Comparison of ENCODE assay signal across 8 cellular contexts in genomic region chr15:88894348-88894818, GRCh38. TPM values are rescaled to one million over a fixed set of nuclear protein-coding genes. Genes with fewer than 3 reads are reported as not detected.
DNase-seq lines count a peak whose midpoint lies in the region; ATAC-seq and TF ChIP-seq lines count a peak whose summit lies in the region.

No MANE protein-coding gene starts in this region.

- peaks cover 5% of the 10 kb centered on the region for H4K20me1 ChIP-seq in osteoblast (ENCODE audit: insufficient read depth, low read length)

- no peak overlapping the region for H2AFZ ChIP-seq in osteoblast (ENCODE audit: low read length)

- H3K4me3 ChIP-seq in AG04449 (ENCODE audit: low read depth, low read length), result peak overlapping the region; percentile 65
- peak overlapping the region; percentile 63 for H3K4me3 ChIP-seq in epithelial cell of proximal tubule (ENCODE audit: low read depth, low read length)
- H3K4me3 ChIP-seq in osteoblast (ENCODE audit: insufficient read depth, low read length), result peak overlapping the region; percentile 78
- peak overlapping the region; percentile 13 to 55 (median 36) for H3K4me3 ChIP-seq in tibial nerve

- ATAC-seq in GM19395 (IDR thresholded peaks at IDR 0.05; ENCODE audit: unreplicated experiment) (peak; percentile 70), GM21390 (IDR thresholded peaks at IDR 0.05; ENCODE audit: unreplicated experiment) (no peak)

- TF ChIP-seq POLR2A in tibial nerve (IDR thresholded peaks at IDR 0.05), result no peak

- 2 to 6% methylated on average over 20 to 23 of the region's 23 CpGs for WGBS in tibial nerve, 2 donors

- H3K27ac ChIP-seq in osteoblast (ENCODE audit: low read depth, low read length) (no peak overlapping the region), tibial nerve (no peak overlapping the region)

- DNase-seq in AG04449 (ENCODE audit: low read depth, low spot score), result no peak
- DNase-seq in NCI-H1048 (lab: John Stamatoyannopoulos, UW), result peak; percentile 49
- DNase-seq in activated CD8-positive, alpha-beta memory T cell treated with anti-CD3 and anti-CD28 coated beads, Interleukin-2, amount 50 U/mL, for 1 hour (ENCODE audit: extremely low read depth), result peak; percentile 64
- DNase-seq in epithelial cell of proximal tubule (ENCODE audit: low read depth), result no peak
- peak; percentile 82 for DNase-seq in osteoblast (ENCODE audit: insufficient read length, low spot score, missing footprints)
- peak in 1 of 2 donors; percentile 51 for DNase-seq in tibial nerve (ENCODE audit: low spot score in 2 of 2)

- H3K4me2 ChIP-seq in osteoblast (ENCODE audit: insufficient read depth, low read length), result peak overlapping the region; percentile 84

- peaks cover 12% of the 10 kb centered on the region for H3K36me3 ChIP-seq in osteoblast (ENCODE audit: insufficient read depth, low read length)
- H3K36me3 ChIP-seq in tibial nerve, result peaks cover 0 to 8% (median 0%) of the 10 kb centered on the region in 3 donors

- POLR2A ChIA-PET in AG04449 (lab: Yijun Ruan, JAX), result interaction anchor here (0.7 kb wide), 2 partner anchors 11 to 235 kb away, joined by 3 read pairs; no protein-coding TSS in a partner anchor

- CTCF ChIA-PET in AG04449 (lab: Yijun Ruan, JAX), result interaction anchor here (0.9 to 2.3 kb wide), 4 partner anchors 16 to 234 kb away, joined by 3 to 14 read pairs (median 4); no protein-coding TSS in a partner anchor

- H3K27me3 ChIP-seq in osteoblast (ENCODE audit: insufficient read depth, low read length) (no peaks in the 10 kb centered on the region), tibial nerve (peaks cover 0 to 28% of the 10 kb centered on the region in 2 donors)

- no peak for TF ChIP-seq EP300 in tibial nerve (IDR thresholded peaks at IDR 0.05)

- H3K9me3 ChIP-seq in osteoblast (ENCODE audit: low read depth, low read length) (no peaks in the 10 kb centered on the region), tibial nerve (no peaks in the 10 kb centered on the region)

- H3K4me1 ChIP-seq in osteoblast (ENCODE audit: insufficient read depth, low read length), result peaks cover 32% of the 10 kb centered on the region
- H3K4me1 ChIP-seq in tibial nerve, result peaks cover 0 to 36% (median 23%) of the 10 kb centered on the region in 4 donors

- TF ChIP-seq CTCF in AG04449 (IDR thresholded peaks at IDR 0.05; ENCODE audit: insufficient read depth, low read length, missing control alignments) (peak; percentile 78), epithelial cell of proximal tubule (conservative IDR thresholded peaks at IDR 0.05; ENCODE audit: low read depth, low read length) (peak; percentile 77), osteoblast (IDR thresholded peaks at IDR 0.05; ENCODE audit: extremely low read depth, low read depth, low read length) (peak; percentile 64), tibial nerve (IDR thresholded peaks at IDR 0.05) (peak; percentile 35 to 57 (median 52))

- no peaks in the 10 kb centered on the region for H3K79me2 ChIP-seq in osteoblast (ENCODE audit: insufficient read depth, low read length)

RNA-seq across cellular contexts. Expression of gene HAPLN3, which starts 1.0 kb away (rescaled TPM):
- total RNA-seq in epithelial cell of proximal tubule (21.9 and 25.3 TPM in 2 replicates), osteoblast (14.7 and 18.8 TPM in 2 replicates), tibial nerve (10 to 100 TPM in 3 of 4 donors, 1 to 10 TPM in 1; 4.4 to 27.3 (median 16.2) TPM)

RNA-seq across cellular contexts. Expression of gene MFGE8, which starts 18.8 kb away (rescaled TPM):
- total RNA-seq in epithelial cell of proximal tubule, result 68.9 and 135 TPM in 2 replicates
- total RNA-seq in osteoblast, result 195 and 209 TPM in 2 replicates
- 100 to 1,000 TPM; 349 to 553 (median 488) TPM for total RNA-seq in tibial nerve

Comparison
In these comparisons a context has a peak if more than half of its experiments do, and no peak if none do; other contexts are left out.
1. DNase-seq: peak in NCI-H1048 (single experiment), activated CD8-positive, alpha-beta memory T cell treated with anti-CD3 and anti-CD28 coated beads, Interleukin-2, amount 50 U/mL, for 1 hour (single experiment) and osteoblast (single experiment); none in AG04449 (single experiment) and epithelial cell of proximal tubule (single experiment).
2. Peak in every context shown above with its lines, with median percentiles within 50 percentile points of each other: H3K4me3 ChIP-seq and CTCF ChIP-seq.